Comparison of ENCODE assay signal across 21 cellular contexts in genomic region chr22:29016067-29016938, GRCh38. TPM values are rescaled to one million over a fixed set of nuclear protein-coding genes. Genes with fewer than 3 reads are reported as not detected.
A peak's percentile ranks its signal among the peaks of the same experiment; 100 is the strongest.
DNase-seq lines count a peak whose midpoint lies in the region; ATAC-seq and TF ChIP-seq lines count a peak whose summit lies in the region.
"Had no signal": no experiment of that assay in that cellular context is flagged by ENCODE, and none has a peak within 500 bp of the region (broad histone marks: within the 10 kb centered on the region; RNA-seq: fewer than 3 reads in every experiment).

No MANE protein-coding gene starts in this region.

- H3K4me2 ChIP-seq in H9 (ENCODE audit: insufficient read depth, insufficient read length, low read length) = no peak overlapping the region

- no peak overlapping the region for H2BK15ac ChIP-seq in H9 (ENCODE audit: low read depth, low read length)

- H3K4ac ChIP-seq in H9 (ENCODE audit: low read depth, low read length) = no peak overlapping the region

- POLR2A ChIA-PET in activated CD8-positive, alpha-beta T cell treated with anti-CD3 and anti-CD28 coated beads, Interleukin-2, amount 10 ng/mL, durations not matched to agents 7 days and 5 days (lab: Charles Lee) = interaction anchor here (0.6 kb wide), 1 partner anchor 154 kb away, joined by 3 read pairs; no protein-coding TSS in a partner anchor

- H3K56ac ChIP-seq in H9 (ENCODE audit: insufficient read length, low read depth, low read length) = no peak overlapping the region

- no CpG with 5 or more reads among the region's 3 CpGs for WGBS in H9 (ENCODE audit: extremely low coverage, insufficient read length, low lambda C conversion rate)

- no peak overlapping the region for H2AFZ ChIP-seq in H9 (ENCODE audit: low read length)
- H2AFZ ChIP-seq: parathyroid adenoma had no signal

- H3K27ac ChIP-seq in H9 (ENCODE audit: insufficient read length, low read depth, low read length) = no peak overlapping the region
- peak overlapping the region in 1 of 4 donors; percentile 8 for H3K27ac ChIP-seq in Peyer's patch
- H3K27ac ChIP-seq: parathyroid adenoma, thoracic aorta, WERI-Rb-1 had no signal

- no peak overlapping the region for H3K18ac ChIP-seq in H9 (ENCODE audit: insufficient read length, low read depth, low read length)

- H3K9ac ChIP-seq in H9 (ENCODE audit: extremely low read depth, insufficient read length, low read length) = no peak overlapping the region
- H3K9ac ChIP-seq: parathyroid adenoma had no signal

- H3K4me1 ChIP-seq in H9 (ENCODE audit: insufficient read depth, low read length) (no peaks in the 10 kb centered on the region; the same call in none of the 2 replicates), Peyer's patch (peaks cover 0 to 22% (median 0%) of the 10 kb centered on the region in 4 donors)
- H3K4me1 ChIP-seq: BE2C, parathyroid adenoma had no signal

- H3K36me3 ChIP-seq in Peyer's patch = no peaks in the 10 kb centered on the region
- H3K36me3 ChIP-seq: BE2C, thoracic aorta, WERI-Rb-1 had no signal

- H3K79me2 ChIP-seq in H9 (ENCODE audit: insufficient read depth, low read length) = 0 out of 2 replicates have a peak, but pooled peaks cover 2% of the 10 kb centered on the region
- H3K79me2 ChIP-seq: parathyroid adenoma had no signal

- H4K8ac ChIP-seq in H9 (replicated peaks; ENCODE audit: insufficient read length, low read depth, low read length) = no peak overlapping the region

- H3T11ph ChIP-seq in H9 (ENCODE audit: low read length) = no peak overlapping the region

- H3K79me1 ChIP-seq in H9 (ENCODE audit: insufficient read depth, low read depth, low read length, poor library complexity, severe bottlenecking) = no peaks in the 10 kb centered on the region

- H3K9me3 ChIP-seq in H9 (ENCODE audit: control insufficient read depth, low read depth, low read length) (no peaks in the 10 kb centered on the region), Peyer's patch (no peaks in the 10 kb centered on the region)
- H3K9me3 ChIP-seq: BE2C, thoracic aorta had no signal

- H3K27me3 ChIP-seq in H9 (ENCODE audit: insufficient read depth, low read length) (no peaks in the 10 kb centered on the region), Peyer's patch (no peaks in the 10 kb centered on the region)
- H3K27me3 ChIP-seq: BE2C had no signal

- H3K4me1 Mint-ChIP-seq in H9 = peaks cover 38 to 39% of the 10 kb centered on the region in 2 experiments
- H3K4me1 Mint-ChIP-seq in activated CD8-positive, alpha-beta T cell treated with anti-CD3 and anti-CD28 coated beads, Interleukin-2, amount 10 ng/mL, durations not matched to agents 7 days and 5 days (ENCODE audit: low read depth) = peaks cover 31% of the 10 kb centered on the region
- peaks cover 6 to 17% of the 10 kb centered on the region in 2 donors for H3K4me1 Mint-ChIP-seq in stimulated activated naive B cell treated with anti-CD40 and anti-IgM and Interleukin-4, amounts not matched to agents 10 μg/mL and 1 μg/mL and 100 μg/mL, for 72 hours

- H3K4me3 Mint-ChIP-seq in H9 = no peak overlapping the region
- peak overlapping the region; percentile 45 for H3K4me3 Mint-ChIP-seq in activated CD8-positive, alpha-beta T cell treated with anti-CD3 and anti-CD28 coated beads, Interleukin-2, amount 10 ng/mL, durations not matched to agents 7 days and 5 days
- no peak overlapping the region for H3K4me3 Mint-ChIP-seq in stimulated activated naive B cell treated with anti-CD40 and anti-IgM and Interleukin-4, amounts not matched to agents 10 μg/mL and 1 μg/mL and 100 μg/mL, for 72 hours
- H3K4me3 Mint-ChIP-seq: effector memory CD8-positive, alpha-beta T cell had no signal

- no peak overlapping the region for H3K4me3 ChIP-seq in Peyer's patch
- H3K4me3 ChIP-seq: thoracic aorta had no signal

- H3K27ac Mint-ChIP-seq in H9 = peak overlapping the region in 2 of 3 experiments; percentile 62 to 89; a peak in 3 of 7 replicates
- peak overlapping the region; percentile 90 for H3K27ac Mint-ChIP-seq in activated CD8-positive, alpha-beta T cell treated with anti-CD3 and anti-CD28 coated beads, Interleukin-2, amount 10 ng/mL, durations not matched to agents 7 days and 5 days
- H3K27ac Mint-ChIP-seq in stimulated activated naive B cell treated with anti-CD40 and anti-IgM and Interleukin-4, amounts not matched to agents 10 μg/mL and 1 μg/mL and 100 μg/mL, for 72 hours = peak overlapping the region; percentile 57
- H3K27ac Mint-ChIP-seq: activated T-cell treated with anti-CD3 and anti-CD28 coated beads, Interleukin-2, amount 50 U/mL, for 72 hours; effector memory CD8-positive, alpha-beta T cell; T-cell had no signal

- H4K5ac ChIP-seq in H9 (ENCODE audit: insufficient read length, low read depth, low read length) = no peak overlapping the region

- peak; percentile 63 for ATAC-seq in activated CD8-positive, alpha-beta T cell treated with anti-CD3 and anti-CD28 coated beads, Interleukin-2, amount 10 ng/mL, durations not matched to agents 7 days and 5 days
- peak; percentile 69 to 71 for ATAC-seq in stimulated activated naive B cell treated with anti-CD40 and anti-IgM and Interleukin-4, amounts not matched to agents 10 μg/mL and 1 μg/mL and 100 μg/mL, for 72 hours (replicated peaks)
- no peak for ATAC-seq in HG03097 (IDR thresholded peaks at IDR 0.05; ENCODE audit: low FRiP score, unreplicated experiment)
- ATAC-seq: activated T-cell treated with anti-CD3 and anti-CD28 coated beads, Interleukin-2, amount 50 U/mL, for 72 hours; effector memory CD8-positive, alpha-beta T cell; Right ventricle myocardium inferior had no signal

- TF ChIP-seq POLR2A in Peyer's patch (IDR thresholded peaks at IDR 0.05) = no peak

- no peak overlapping the region for H2BK120ac ChIP-seq in H9 (ENCODE audit: low read depth, low read length, poor library complexity, severe bottlenecking)

- no peak overlapping the region for H3K14ac ChIP-seq in H9 (ENCODE audit: insufficient read depth, low read length)

- H3K23ac ChIP-seq in H9 (ENCODE audit: insufficient read length, low read depth, low read length) = no peak overlapping the region

- no peaks in the 10 kb centered on the region for H4K20me1 ChIP-seq in H9 (ENCODE audit: control insufficient read depth, insufficient read depth, insufficient read length)

- no peak for DNase-seq in H9
- DNase-seq in activated CD8-positive, alpha-beta T cell treated with anti-CD3 and anti-CD28 coated beads, Interleukin-2, amount 10 ng/mL, durations not matched to agents 7 days and 5 days = peak; percentile 66
- peak; percentile 70 for DNase-seq in left kidney (ENCODE audit: low read depth, low spot score)
- no peak for DNase-seq in stimulated activated naive B cell treated with anti-CD40 and anti-IgM and Interleukin-4, amounts not matched to agents 10 μg/mL and 1 μg/mL and 100 μg/mL, for 72 hours
- DNase-seq in Peyer's patch = no peak
- no peak for DNase-seq in T-helper 2 cell
- DNase-seq: activated T-cell treated with anti-CD3 and anti-CD28 coated beads, Interleukin-2, amount 50 U/mL, for 72 hours; BE2C; effector memory CD8-positive, alpha-beta T cell; HCEC 1CT; hippocampal formation; NCI-H187; NCI-H446; stimulated activated CD4-positive, alpha-beta T cell treated with anti-CD3 and anti-CD28 coated beads, Interleukin-4, amount 100 ng/mL, for 24 hours; T-cell; WERI-Rb-1 had no signal

- H4K91ac ChIP-seq in H9 (ENCODE audit: insufficient read length, low read depth, low read length) = no peak overlapping the region

- no peaks in the 10 kb centered on the region for H3K9me3 Mint-ChIP-seq in H9
- peaks cover 4% of the 10 kb centered on the region for H3K9me3 Mint-ChIP-seq in activated CD8-positive, alpha-beta T cell treated with anti-CD3 and anti-CD28 coated beads, Interleukin-2, amount 10 ng/mL, durations not matched to agents 7 days and 5 days (ENCODE audit: insufficient read depth)
- H3K9me3 Mint-ChIP-seq in stimulated activated naive B cell treated with anti-CD40 and anti-IgM and Interleukin-4, amounts not matched to agents 10 μg/mL and 1 μg/mL and 100 μg/mL, for 72 hours = peaks cover 5 to 6% of the 10 kb centered on the region in 2 donors

- TF ChIP-seq CTCF in H9 (conservative IDR thresholded peaks at IDR 0.05) (no peak), Peyer's patch (IDR thresholded peaks at IDR 0.05) (no peak)

- no peak overlapping the region for H2BK20ac ChIP-seq in H9 (ENCODE audit: low read depth, low read length, poor library complexity, severe bottlenecking)

- H2BK12ac ChIP-seq in H9 (ENCODE audit: insufficient read length, low read depth, low read length) = no peak overlapping the region

- no peak overlapping the region for H2BK5ac ChIP-seq in H9 (ENCODE audit: insufficient read length, low read length)

- CTCF ChIA-PET in activated CD8-positive, alpha-beta T cell treated with anti-CD3 and anti-CD28 coated beads, Interleukin-2, amount 10 ng/mL, durations not matched to agents 7 days and 5 days (lab: Charles Lee) = interaction anchor here (0.9 to 1.7 kb wide), 5 partner anchors 13 to 161 kb away, joined by 3 to 10 read pairs (median 4); no protein-coding TSS in a partner anchor

- H3K27me3 Mint-ChIP-seq in H9 (ENCODE audit: low read depth) = no peaks in the 10 kb centered on the region
- peaks cover 14% of the 10 kb centered on the region for H3K27me3 Mint-ChIP-seq in activated CD8-positive, alpha-beta T cell treated with anti-CD3 and anti-CD28 coated beads, Interleukin-2, amount 10 ng/mL, durations not matched to agents 7 days and 5 days (ENCODE audit: low read depth)
- H3K27me3 Mint-ChIP-seq in stimulated activated naive B cell treated with anti-CD40 and anti-IgM and Interleukin-4, amounts not matched to agents 10 μg/mL and 1 μg/mL and 100 μg/mL, for 72 hours = peaks cover 14 to 18% of the 10 kb centered on the region in 2 donors

- H3K36me3 Mint-ChIP-seq in H9 (ENCODE audit: insufficient read depth in 1 of 3, low read depth in 3 of 3) = peaks cover 7 to 25% (median 12%) of the 10 kb centered on the region in 3 experiments; a peak in 5 of 7 replicates
- H3K36me3 Mint-ChIP-seq in activated CD8-positive, alpha-beta T cell treated with anti-CD3 and anti-CD28 coated beads, Interleukin-2, amount 10 ng/mL, durations not matched to agents 7 days and 5 days (ENCODE audit: low read depth) = peaks cover 11% of the 10 kb centered on the region
- no peaks in the 10 kb centered on the region for H3K36me3 Mint-ChIP-seq in stimulated activated naive B cell treated with anti-CD40 and anti-IgM and Interleukin-4, amounts not matched to agents 10 μg/mL and 1 μg/mL and 100 μg/mL, for 72 hours

- H3K23me2 ChIP-seq in H9 (ENCODE audit: insufficient read length, low read depth, low read length, poor library complexity, severe bottlenecking) = no peaks in the 10 kb centered on the region

- no peak overlapping the region for H2AK5ac ChIP-seq in H9 (ENCODE audit: insufficient read length, low read length)

RNA-seq across cellular contexts. Expression of gene C22orf31, which starts 45.3 kb away (rescaled TPM):
- total RNA-seq in H9 (2021) (not detected in 2 replicates), Peyer's patch (not detected)
- total RNA-seq in activated CD8-positive, alpha-beta T cell treated with anti-CD3 and anti-CD28 coated beads, Interleukin-2, amount 10 ng/mL, durations not matched to agents 7 days and 5 days = not detected
- total RNA-seq: activated T-cell treated with anti-CD3 and anti-CD28 coated beads, Interleukin-2, amount 50 U/mL, for 72 hours; kidney epithelial cell; Right ventricle myocardium inferior; T-cell; thoracic aorta had no signal

RNA-seq across cellular contexts. Expression of gene KREMEN1, which starts 56.5 kb away (rescaled TPM):
- total RNA-seq in H9 (2021) = 2.4 and 2.6 TPM in 2 replicates
- total RNA-seq in activated CD8-positive, alpha-beta T cell treated with anti-CD3 and anti-CD28 coated beads, Interleukin-2, amount 10 ng/mL, durations not matched to agents 7 days and 5 days = under 1 TPM in 1 of 2 experiments, not detected in 1; 0.16 TPM
- 10 to 100 TPM in 3 of 4 donors, 1 to 10 TPM in 1; 8.2 to 32.2 (median 16.1) TPM for total RNA-seq in Peyer's patch

Comparison
In these comparisons a context has a peak if more than half of its experiments do, and no peak if none do; other contexts are left out.
1. DNase-seq: peak in activated CD8-positive, alpha-beta T cell treated with anti-CD3 and anti-CD28 coated beads, Interleukin-2, amount 10 ng/mL, durations not matched to agents 7 days and 5 days (single experiment) and left kidney (single experiment); none in H9 (single experiment), stimulated activated naive B cell treated with anti-CD40 and anti-IgM and Interleukin-4, amounts not matched to agents 10 μg/mL and 1 μg/mL and 100 μg/mL, for 72 hours (single experiment), Peyer's patch (0 of 3) and T-helper 2 cell (0 of 5).
2. Peak in every context shown above with its lines, with median percentiles within 50 percentile points of each other: H3K27ac Mint-ChIP-seq.